In genomic region chr20:44701116-44701865, GRCh38 we compare ENCODE assay signal across 14 cellular contexts. TPM values are rescaled to one million over a fixed set of nuclear protein-coding genes. Genes with fewer than 3 reads are reported as not detected.
DNase-seq lines count a peak whose midpoint lies in the region; ATAC-seq, FAIRE-seq and TF ChIP-seq lines count a peak whose summit lies in the region.
"Had no signal": no experiment of that assay in that cellular context is flagged by ENCODE, and none has a peak within 500 bp of the region (broad histone marks: within the 10 kb centered on the region; RNA-seq: fewer than 3 reads in every experiment).

No MANE protein-coding gene starts in this region.

- no peaks in the 10 kb centered on the region for H3K27me3 ChIP-seq in ascending aorta
- H3K27me3 ChIP-seq: SJSA1 had no signal

- POLR2A ChIA-PET in HEK293T (lab: Yijun Ruan, JAX), result no interaction called here

- DNase-seq in HEK293T (ENCODE audit: extremely low spot score) (peak; percentile 39), ascending aorta (ENCODE audit: low spot score in 2 of 2) (no peak), kidney (peak; percentile 79), GM20000 (ENCODE audit: low spot score) (no peak), AML-193 (lab: John Stamatoyannopoulos, UW) (no peak)
- DNase-seq in stimulated activated CD8-positive, alpha-beta memory T cell treated with anti-CD3 and anti-CD28 coated beads, Interleukin-4, amount 100 ng/mL, for 48 hours, result no peak
- DNase-seq: activated CD4-positive, alpha-beta T cell treated with anti-CD3 and anti-CD28 coated beads, Interleukin-2, amount 10 ng/mL, durations not matched to agents 7 days and 5 days; C1 segment of cervical spinal cord; left colon; NCI-H2081 treated with DMSO at 0.1 percent for 48 hours had no signal

- intact Hi-C loops in ascending aorta (cut with DNase I) (no loop called here), kidney (cut with DNase I) (no loop called here)

- no peak for ATAC-seq in HG02610 (IDR thresholded peaks at IDR 0.05; ENCODE audit: unreplicated experiment)
- ATAC-seq: left colon had no signal

- H3K4me1 ChIP-seq in ascending aorta, result peaks cover 6 to 47% of the 10 kb centered on the region in 2 donors
- peaks cover 0 to 10% of the 10 kb centered on the region in 2 donors for H3K4me1 ChIP-seq in kidney (ENCODE audit: control insufficient read depth in 1 of 2, insufficient read depth in 1 of 2, low read depth in 1 of 2, low read length in 2 of 2)

- H3K4me3 ChIP-seq in ascending aorta (no peak overlapping the region), kidney (ENCODE audit: low read length in 2 of 2) (no peak overlapping the region)
- H3K4me3 ChIP-seq: SJSA1 had no signal

- H3K9me3 ChIP-seq in ascending aorta, result no peaks in the 10 kb centered on the region
- H3K9me3 ChIP-seq in kidney (ENCODE audit: control insufficient read depth in 1 of 2, low read length in 2 of 2), result no peaks in the 10 kb centered on the region
- H3K9me3 ChIP-seq: SJSA1 had no signal

- FAIRE-seq in kidney (lab: Jason Lieb, UNC), result no peak

- H3K36me3 ChIP-seq in ascending aorta (no peaks in the 10 kb centered on the region), kidney (ENCODE audit: control insufficient read depth in 1 of 2, insufficient read depth in 2 of 2, low read length in 2 of 2) (no peaks in the 10 kb centered on the region)
- H3K36me3 ChIP-seq: SJSA1 had no signal

- H3K27ac ChIP-seq in 22Rv1 (no peak overlapping the region), ascending aorta (peak overlapping the region; percentile 87 to 93), kidney (ENCODE audit: low read depth in 2 of 2, low read length in 2 of 2) (no peak overlapping the region)
- H3K27ac ChIP-seq: SJSA1 had no signal

- no peak overlapping the region for H3K9ac ChIP-seq in kidney (ENCODE audit: low read length in 2 of 2)

- CTCF ChIA-PET in HEK293T (lab: Yijun Ruan, JAX), result interaction anchor here (1.4 kb wide), 1 partner anchor 17 kb away, joined by 4 read pairs; no protein-coding TSS in a partner anchor

- TF ChIP-seq CTCF in 22Rv1 (IDR thresholded peaks at IDR 0.05), result peak; percentile 4; the same call in 1 of the 2 replicates
- TF ChIP-seq CTCF in ascending aorta (IDR thresholded peaks at IDR 0.05), result no peak
- TF ChIP-seq CTCF in kidney (IDR thresholded peaks at IDR 0.05; ENCODE audit: borderline replicate concordance, extremely low read depth, insufficient read depth), result no peak
- no peak for TF ChIP-seq CTCF in GM20000 (IDR thresholded peaks at IDR 0.05; ENCODE audit: extremely low read depth, missing control alignments)

TF ChIP-seq in HEK293T, 16 proteins besides CTCF, POLR2A, EP300 and RAD21:
- no peak for TF ChIP-seq LEF1 (IDR thresholded peaks at IDR 0.05; ENCODE audit: borderline replicate concordance)
- TF ChIP-seq NFRKB (IDR thresholded peaks at IDR 0.05), result no peak
- TF ChIP-seq FOXM1 (IDR thresholded peaks at IDR 0.05; ENCODE audit: borderline replicate concordance), result no peak
- TF ChIP-seq FOXK2 (IDR thresholded peaks at IDR 0.05), result no peak

RNA-seq across cellular contexts. Expression of gene CCN5, which starts 13.9 kb away (rescaled TPM):
- total RNA-seq in ascending aorta (377 TPM), kidney (3.1 TPM)
- 0.41 TPM for polyA plus RNA-seq in kidney (ENCODE audit: insufficient read depth, low read depth, low replicate concordance)
- total RNA-seq: activated CD4-positive, alpha-beta T cell treated with anti-CD3 and anti-CD28 coated beads, Interleukin-2, amount 10 ng/mL, durations not matched to agents 7 days and 5 days; SJSA1; temporal lobe had no signal

RNA-seq across cellular contexts. Expression of gene KCNK15, which starts 44.4 kb away (rescaled TPM):
- 62.6 TPM for total RNA-seq in ascending aorta
- total RNA-seq in kidney, result 11.7 TPM
- polyA plus RNA-seq in kidney (ENCODE audit: insufficient read depth, low read depth, low replicate concordance), result 0.62 TPM
- total RNA-seq: activated CD4-positive, alpha-beta T cell treated with anti-CD3 and anti-CD28 coated beads, Interleukin-2, amount 10 ng/mL, durations not matched to agents 7 days and 5 days; SJSA1; temporal lobe had no signal

RNA-seq across cellular contexts. Expression of gene ADA, which starts 49.8 kb away (rescaled TPM):
- total RNA-seq in ascending aorta (0.75 TPM), kidney (6.5 TPM)
- polyA plus RNA-seq in kidney (ENCODE audit: insufficient read depth, low read depth, low replicate concordance), result 3.1 TPM

Comparison
In these comparisons a context has a peak if more than half of its experiments do, and no peak if none do; other contexts are left out.
1. H3K27ac ChIP-seq: peak in ascending aorta (2 of 2); none in 22Rv1 (single experiment) and kidney (0 of 2).
2. DNase-seq: peak in HEK293T (single experiment) and kidney (single experiment); none in ascending aorta (0 of 2), GM20000 (single experiment), AML-193 (0 of 2) and stimulated activated CD8-positive, alpha-beta memory T cell treated with anti-CD3 and anti-CD28 coated beads, Interleukin-4, amount 100 ng/mL, for 48 hours (single experiment).
3. RNA of gene CCN5, which starts 13.9 kb away (total RNA-seq): 377 TPM in ascending aorta (single experiment); 3.1 TPM in kidney (single experiment); every median in the first group is over 10 times any median in the second.